Comparison of ENCODE assay signal across 9 cellular contexts in the genomic region with DNA sequence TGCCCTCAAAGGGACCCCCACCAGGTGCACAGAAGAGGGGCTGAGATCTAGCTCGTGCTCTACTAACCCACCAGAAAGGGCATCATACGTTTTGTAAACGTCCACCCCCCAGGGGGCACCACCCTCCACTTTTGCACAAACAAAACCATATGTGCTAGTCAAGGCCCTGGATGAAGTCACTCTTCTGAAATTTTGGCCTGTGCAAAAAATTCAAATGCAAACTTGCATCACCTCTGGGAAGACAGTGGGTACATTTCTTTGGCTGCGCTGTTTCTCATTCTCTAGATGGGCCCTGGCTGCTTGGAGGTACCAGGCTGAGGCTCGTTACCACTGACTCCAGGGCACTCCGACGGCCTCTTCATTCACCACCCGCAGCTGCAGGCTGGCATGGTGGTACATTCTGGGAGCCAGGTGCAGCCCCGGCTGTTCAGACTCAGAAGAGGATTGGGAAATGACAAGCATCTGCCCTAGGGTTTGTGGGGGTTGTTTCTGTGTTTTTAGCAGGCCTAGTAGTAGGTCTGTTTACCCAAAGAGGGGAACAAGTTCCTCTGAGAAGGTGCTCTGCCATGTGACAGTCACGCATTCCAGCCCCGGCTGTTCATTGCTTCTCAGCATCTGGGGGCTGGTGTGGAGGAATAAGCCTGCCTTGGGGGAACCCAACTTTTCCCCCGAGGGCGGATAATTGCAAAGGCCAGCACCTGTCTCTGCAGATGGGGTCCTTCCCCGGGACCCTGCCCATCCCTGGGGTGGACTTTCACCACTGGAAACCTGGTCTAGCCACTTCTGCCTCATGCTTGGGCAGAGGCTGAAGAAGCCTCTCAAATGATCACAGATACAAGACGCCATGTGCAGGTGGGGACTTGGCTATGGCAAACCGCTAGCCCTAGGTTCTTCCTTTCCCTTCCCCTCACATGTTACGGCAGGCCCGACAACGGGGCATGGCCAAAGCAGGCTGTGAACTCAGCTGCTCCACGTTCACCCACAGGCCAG.
A peak's percentile ranks its signal among the peaks of the same experiment; 100 is the strongest.
DNase-seq lines count a peak whose midpoint lies in the region; ATAC-seq, FAIRE-seq and TF ChIP-seq lines count a peak whose summit lies in the region.
"Had no signal": no experiment of that assay in that cellular context is flagged by ENCODE, and none has a peak within 500 bp of the region (broad histone marks: within the 10 kb centered on the region; RNA-seq: fewer than 3 reads in every experiment).

No MANE protein-coding gene starts in this region.

- H3K27me3 ChIP-seq in PC-9 (ENCODE audit: insufficient read depth, low read depth), result peaks cover 48% of the 10 kb centered on the region

- TF ChIP-seq CTCF in fibroblast of the aortic adventitia (IDR thresholded peaks at IDR 0.05; ENCODE audit: insufficient read depth, low read length), result peak; percentile 47
- no peak for TF ChIP-seq CTCF in PC-9 (conservative IDR thresholded peaks at IDR 0.05)

- H4K20me1 ChIP-seq in PC-9 (ENCODE audit: insufficient read depth), result no peaks in the 10 kb centered on the region

- no peaks in the 10 kb centered on the region for H3K9me2 ChIP-seq in PC-9 (ENCODE audit: insufficient read depth)

- H3K4me1 ChIP-seq in PC-9 (replicated peaks; ENCODE audit: insufficient read depth), result no peaks in the 10 kb centered on the region

- H3K4me3 ChIP-seq in fibroblast of the aortic adventitia (ENCODE audit: low read depth, low read length) (no peak overlapping the region), PC-9 (no peak overlapping the region)

- H2AFZ ChIP-seq in PC-9, result no peak overlapping the region

- POLR2A ChIA-PET in PC-9 (lab: Charles Lee; ENCODE audit: unreplicated experiment), result no interaction called here

- CTCF ChIA-PET in PC-9 (lab: Charles Lee), result no interaction called here

- no peak for TF ChIP-seq POLR2A in H54 (IDR thresholded peaks at IDR 0.05; ENCODE audit: low read depth, low read length)
- no peak for TF ChIP-seq POLR2A in GM18505 (IDR thresholded peaks at IDR 0.05; ENCODE audit: borderline replicate concordance, extremely low read depth, insufficient read depth, insufficient read length)

- H3K79me2 ChIP-seq in PC-9 (ENCODE audit: low read depth), result no peaks in the 10 kb centered on the region

- no peak for ATAC-seq in HG02970 (IDR thresholded peaks at IDR 0.05; ENCODE audit: low FRiP score, unreplicated experiment)
- no peak for ATAC-seq in GM18505 (IDR thresholded peaks at IDR 0.05; ENCODE audit: unreplicated experiment)
- ATAC-seq: activated naive CD8-positive, alpha-beta T cell treated with anti-CD3 and anti-CD28 coated beads, Interleukin-2, amount 50 U/mL, for 24 hours had no signal

- H3K9me3 ChIP-seq in PC-9 (ENCODE audit: insufficient read depth, low read depth), result no peaks in the 10 kb centered on the region

- H3K27ac ChIP-seq in PC-9, result no peak overlapping the region

- no peaks in the 10 kb centered on the region for H3F3A ChIP-seq in PC-9 (ENCODE audit: insufficient read depth, low read depth)

- peak; percentile 65 for DNase-seq in H54 (ENCODE audit: insufficient read length, low spot score)
- DNase-seq in T1000 (lab: John Stamatoyannopoulos, UW), result peak; percentile 62
- DNase-seq in fibroblast of the aortic adventitia (ENCODE audit: low read depth), result peak; percentile 94
- DNase-seq in stromal cell of bone marrow (ENCODE audit: low read depth), result peak; percentile 21
- no peak for DNase-seq in PC-9
- no peak for DNase-seq in putamen (ENCODE audit: low spot score)
- DNase-seq: activated naive CD8-positive, alpha-beta T cell treated with anti-CD3 and anti-CD28 coated beads, Interleukin-2, amount 50 U/mL, for 24 hours had no signal

- no peak overlapping the region for H3K4me2 ChIP-seq in PC-9

- intact Hi-C loops in PC-9 (cut with micrococcal nuclease; ENCODE audit: unreplicated experiment), result no loop called here

- FAIRE-seq in H54 (lab: Jason Lieb, UNC), result peak; percentile 45

- BruUV-seq in PC-9 (replicated peaks; lab: Mats Ljungman, UMichigan), result no TSS peak

- H3K36me3 ChIP-seq in PC-9 (ENCODE audit: low read depth), result no peaks in the 10 kb centered on the region

Comparison
In these comparisons a context has a peak if more than half of its experiments do, and no peak if none do; other contexts are left out.
1. DNase-seq: peak in H54 (single experiment), T1000 (single experiment), fibroblast of the aortic adventitia (single experiment) and stromal cell of bone marrow (single experiment); none in PC-9 (0 of 2) and putamen (single experiment).